In genomic region chr13:51230473-51231105, GRCh38 we compare ENCODE assay signal across 8 cellular contexts. TPM values are rescaled to one million over a fixed set of nuclear protein-coding genes. Genes with fewer than 3 reads are reported as not detected.
A peak's percentile ranks its signal among the peaks of the same experiment; 100 is the strongest.
DNase-seq lines count a peak whose midpoint lies in the region; TF ChIP-seq lines count a peak whose summit lies in the region.

No MANE protein-coding gene starts in this region.

- intact Hi-C loops in head of caudate nucleus (cut with DNase I) (no loop called here), prostate gland (cut with DNase I) (loop anchor here (10.0 kb wide), 1 partner anchor 504 kb away; no protein-coding TSS in a partner anchor)

- H3K4me1 ChIP-seq in prostate gland (replicated peaks), result peaks cover 6% of the 10 kb centered on the region

- DNase-seq in AG10803 (ENCODE audit: low read depth), result peak; percentile 32
- peak; percentile 7 for DNase-seq in WERI-Rb-1
- DNase-seq in head of caudate nucleus, result peak in 36 of 42 donors; percentile 29 to 88 (median 62)
- peak; percentile 27 for DNase-seq in prostate gland (ENCODE audit: low spot score)
- no peak for DNase-seq in dedifferentiated amniotic fluid mesenchymal stem cell (ENCODE audit: extremely low spot score)
- no peak for DNase-seq in NK-92 treated with Interleukin-12 subunit alpha and Interleukin-12 subunit beta, amount 100 ng/mL, for 24 hours (lab: John Stamatoyannopoulos, UW)
- no peak for DNase-seq in NCI-H187 treated with DMSO at 0.1 percent for 48 hours (lab: John Stamatoyannopoulos, UW)
- no peak for DNase-seq in LoVo (ENCODE audit: low spot score)

- 24% methylated on average over 8 of the region's 8 CpGs for WGBS in prostate gland

- peaks cover 22% of the 10 kb centered on the region for H3K36me3 ChIP-seq in WERI-Rb-1
- no peaks in the 10 kb centered on the region for H3K36me3 ChIP-seq in prostate gland

- no peak for TF ChIP-seq CTCF in AG10803 (conservative IDR thresholded peaks at IDR 0.05; ENCODE audit: low read length)
- no peak for TF ChIP-seq CTCF in WERI-Rb-1 (IDR thresholded peaks at IDR 0.05; ENCODE audit: low read depth, low read length)
- no peak for TF ChIP-seq CTCF in prostate gland (IDR thresholded peaks at IDR 0.05)

- H3K4me3 ChIP-seq in AG10803 (ENCODE audit: low read length) (no peak overlapping the region; the same call in 1 of the 2 replicates), WERI-Rb-1 (ENCODE audit: low read depth, low read length) (no peak overlapping the region), prostate gland (no peak overlapping the region)

- H3K27me3 ChIP-seq in WERI-Rb-1 (ENCODE audit: insufficient read depth, low read depth, severe bottlenecking) (no peaks in the 10 kb centered on the region), prostate gland (replicated peaks; ENCODE audit: insufficient read depth) (no peaks in the 10 kb centered on the region)

- H3K27ac ChIP-seq in WERI-Rb-1 (no peak overlapping the region), prostate gland (peak overlapping the region in 1 of 2 donors; percentile 32)

- H3K9me3 ChIP-seq in WERI-Rb-1 (ENCODE audit: severe bottlenecking) (no peaks in the 10 kb centered on the region), prostate gland (no peaks in the 10 kb centered on the region)

- TF ChIP-seq POLR2A in prostate gland (IDR thresholded peaks at IDR 0.05), result no peak

RNA-seq across cellular contexts. Expression of gene FAM124A, which starts 8.4 kb away (rescaled TPM):
- total RNA-seq in prostate gland, result 10 to 100 TPM in 1 of 2 donors, 1 to 10 TPM in 1; 5.5 to 11.2 TPM

Comparison
In these comparisons a context has a peak if more than half of its experiments do, and no peak if none do; other contexts are left out.
1. DNase-seq: peak in AG10803 (single experiment), WERI-Rb-1 (single experiment), head of caudate nucleus (36 of 42) and prostate gland (single experiment); none in dedifferentiated amniotic fluid mesenchymal stem cell (single experiment), NK-92 treated with Interleukin-12 subunit alpha and Interleukin-12 subunit beta, amount 100 ng/mL, for 24 hours (single experiment), NCI-H187 treated with DMSO at 0.1 percent for 48 hours (single experiment) and LoVo (single experiment).